In genomic region chr1:53270873-53271272, GRCh38 we compare ENCODE assay signal across 18 cellular contexts. TPM values are rescaled to one million over a fixed set of nuclear protein-coding genes. Genes with fewer than 3 reads are reported as not detected.
DNase-seq lines count a peak whose midpoint lies in the region; ATAC-seq and TF ChIP-seq lines count a peak whose summit lies in the region.
"Had no signal": no experiment of that assay in that cellular context is flagged by ENCODE, and none has a peak within 500 bp of the region (broad histone marks: within the 10 kb centered on the region; RNA-seq: fewer than 3 reads in every experiment).

No MANE protein-coding gene starts in this region.

- no peaks in the 10 kb centered on the region for H4K20me1 ChIP-seq in osteoblast (ENCODE audit: insufficient read depth, low read length)

- no peaks in the 10 kb centered on the region for H3K79me2 ChIP-seq in osteoblast (ENCODE audit: insufficient read depth, low read length)

- H3K9me3 ChIP-seq in HEK293 (ENCODE audit: control insufficient read depth, insufficient read depth, low read depth, low read length) (no peaks in the 10 kb centered on the region), osteoblast (ENCODE audit: low read depth, low read length) (no peaks in the 10 kb centered on the region)
- H3K9me3 ChIP-seq: A549, Caco-2 had no signal

- no peaks in the 10 kb centered on the region for H3K27me3 Mint-ChIP-seq in activated CD4-positive, alpha-beta memory T cell treated with anti-CD3 and anti-CD28 coated beads for 36 hours
- H3K27me3 Mint-ChIP-seq in activated CD4-positive, alpha-beta memory T cell treated with anti-CD3 and anti-CD28 coated beads, Interleukin-2, amount 10 ng/mL, durations not matched to agents 7 days and 5 days = no peaks in the 10 kb centered on the region
- no peaks in the 10 kb centered on the region for H3K27me3 Mint-ChIP-seq in chondrocyte (ENCODE audit: low read depth)
- H3K27me3 Mint-ChIP-seq: CD4-positive, alpha-beta T cell had no signal

- H3K9me3 Mint-ChIP-seq in activated CD4-positive, alpha-beta memory T cell treated with anti-CD3 and anti-CD28 coated beads for 36 hours = no peaks in the 10 kb centered on the region
- H3K9me3 Mint-ChIP-seq in activated CD4-positive, alpha-beta memory T cell treated with anti-CD3 and anti-CD28 coated beads, Interleukin-2, amount 10 ng/mL, durations not matched to agents 7 days and 5 days = no peaks in the 10 kb centered on the region
- no peaks in the 10 kb centered on the region for H3K9me3 Mint-ChIP-seq in chondrocyte (ENCODE audit: low read depth)
- H3K9me3 Mint-ChIP-seq: CD4-positive, alpha-beta T cell; H9 had no signal

- no peak overlapping the region for H3K4me2 ChIP-seq in osteoblast (ENCODE audit: insufficient read depth, low read length)
- H3K4me2 ChIP-seq: A549 had no signal

- H3K36me3 Mint-ChIP-seq in activated CD4-positive, alpha-beta memory T cell treated with anti-CD3 and anti-CD28 coated beads for 36 hours = peaks cover 42% of the 10 kb centered on the region
- peaks cover 49% of the 10 kb centered on the region for H3K36me3 Mint-ChIP-seq in activated CD4-positive, alpha-beta memory T cell treated with anti-CD3 and anti-CD28 coated beads, Interleukin-2, amount 10 ng/mL, durations not matched to agents 7 days and 5 days (ENCODE audit: low read depth)
- peaks cover 4% of the 10 kb centered on the region for H3K36me3 Mint-ChIP-seq in chondrocyte (ENCODE audit: low read depth)

- no peaks in the 10 kb centered on the region for H3K27me3 ChIP-seq in osteoblast (ENCODE audit: insufficient read depth, low read length)

- ATAC-seq in GM21360 (IDR thresholded peaks at IDR 0.05; ENCODE audit: unreplicated experiment) = no peak
- ATAC-seq in GM21723 (IDR thresholded peaks at IDR 0.05; ENCODE audit: unreplicated experiment) = no peak
- ATAC-seq: A549 had no signal

- peak; percentile 3 for DNase-seq in activated CD4-positive, alpha-beta memory T cell treated with anti-CD3 and anti-CD28 coated beads for 36 hours
- DNase-seq in activated CD4-positive, alpha-beta memory T cell treated with anti-CD3 and anti-CD28 coated beads, Interleukin-2, amount 10 ng/mL, durations not matched to agents 7 days and 5 days = no peak
- DNase-seq in chondrocyte (ENCODE audit: low spot score) (peak; percentile 12), osteoblast (ENCODE audit: insufficient read length, low spot score, missing footprints) (peak; percentile 74)
- no peak for DNase-seq in stimulated activated CD4-positive, alpha-beta T cell treated with anti-CD3 and anti-CD28 coated beads, Interleukin-12 subunit alpha, Interleukin-12 subunit beta, amount 100 ng/mL, for 4 hours
- DNase-seq: AML-193; Caco-2; CD4-positive, alpha-beta T cell; DMS79; GDM1; H9 had no signal

- no peak for TF ChIP-seq CTCF in HEK293 (tag by site-specific recombination; IDR thresholded peaks at IDR 0.05)
- no peak for TF ChIP-seq CTCF in chondrocyte (IDR thresholded peaks at IDR 0.05)
- no peak for TF ChIP-seq CTCF in osteoblast (IDR thresholded peaks at IDR 0.05; ENCODE audit: extremely low read depth, low read depth, low read length)

- H3K4me3 Mint-ChIP-seq in activated CD4-positive, alpha-beta memory T cell treated with anti-CD3 and anti-CD28 coated beads for 36 hours = no peak overlapping the region
- H3K4me3 Mint-ChIP-seq in activated CD4-positive, alpha-beta memory T cell treated with anti-CD3 and anti-CD28 coated beads, Interleukin-2, amount 10 ng/mL, durations not matched to agents 7 days and 5 days = no peak overlapping the region
- no peak overlapping the region for H3K4me3 Mint-ChIP-seq in chondrocyte (ENCODE audit: unreplicated experiment)
- H3K4me3 Mint-ChIP-seq: CD4-positive, alpha-beta T cell; H9 had no signal

- POLR2A ChIA-PET in activated CD4-positive, alpha-beta memory T cell treated with anti-CD3 and anti-CD28 coated beads for 36 hours (lab: Charles Lee) = no interaction called here
- POLR2A ChIA-PET in activated CD4-positive, alpha-beta memory T cell treated with anti-CD3 and anti-CD28 coated beads, Interleukin-2, amount 10 ng/mL, durations not matched to agents 7 days and 5 days (lab: Charles Lee) = no interaction called here
- POLR2A ChIA-PET in HEK293 (lab: Yijun Ruan, JAX) = no interaction called here

- CTCF ChIA-PET in activated CD4-positive, alpha-beta memory T cell treated with anti-CD3 and anti-CD28 coated beads for 36 hours (lab: Charles Lee) = interaction anchor here (1.8 kb wide), 1 partner anchor 123 kb away, joined by 10 read pairs; no protein-coding TSS in a partner anchor
- CTCF ChIA-PET in activated CD4-positive, alpha-beta memory T cell treated with anti-CD3 and anti-CD28 coated beads, Interleukin-2, amount 10 ng/mL, durations not matched to agents 7 days and 5 days (lab: Charles Lee) = no interaction called here
- CTCF ChIA-PET in HEK293 (lab: Yijun Ruan, JAX) = interaction anchor here (0.6 kb wide), 1 partner anchor 394 kb away, joined by 4 read pairs; no protein-coding TSS in a partner anchor

- intact Hi-C loops in activated CD4-positive, alpha-beta memory T cell treated with anti-CD3 and anti-CD28 coated beads for 36 hours (cut with micrococcal nuclease) = no loop called here

- H2AFZ ChIP-seq in osteoblast (ENCODE audit: low read length) = no peak overlapping the region

- H3K4me1 ChIP-seq in HEK293 (ENCODE audit: control insufficient read depth, insufficient read depth, low read length) (no peaks in the 10 kb centered on the region), osteoblast (ENCODE audit: insufficient read depth, low read length) (no peaks in the 10 kb centered on the region)
- H3K4me1 ChIP-seq: A549, Caco-2 had no signal

- H3K27ac ChIP-seq in HEK293 (ENCODE audit: extremely low read depth, low read depth, low read length) = no peak overlapping the region
- no peak overlapping the region for H3K27ac ChIP-seq in osteoblast (ENCODE audit: low read depth, low read length)
- H3K27ac ChIP-seq: 22Rv1, A549, C4-2B, HL-60 had no signal

- H3K27ac Mint-ChIP-seq in activated CD4-positive, alpha-beta memory T cell treated with anti-CD3 and anti-CD28 coated beads for 36 hours = no peak overlapping the region
- H3K27ac Mint-ChIP-seq in activated CD4-positive, alpha-beta memory T cell treated with anti-CD3 and anti-CD28 coated beads, Interleukin-2, amount 10 ng/mL, durations not matched to agents 7 days and 5 days = no peak overlapping the region
- H3K27ac Mint-ChIP-seq in chondrocyte (ENCODE audit: unreplicated experiment) = no peak overlapping the region
- H3K27ac Mint-ChIP-seq: CD4-positive, alpha-beta T cell; H9 had no signal

- H3K36me3 ChIP-seq in HEK293 (ENCODE audit: control insufficient read depth in 2 of 2, insufficient read depth in 1 of 2, low read length in 2 of 2) (peaks cover 0 to 34% of the 10 kb centered on the region in 2 experiments; a peak in 1 of 3 replicates), osteoblast (ENCODE audit: insufficient read depth, low read length) (no peaks in the 10 kb centered on the region)

- H3K4me1 Mint-ChIP-seq in activated CD4-positive, alpha-beta memory T cell treated with anti-CD3 and anti-CD28 coated beads for 36 hours (ENCODE audit: low read depth) = no peaks in the 10 kb centered on the region
- no peaks in the 10 kb centered on the region for H3K4me1 Mint-ChIP-seq in activated CD4-positive, alpha-beta memory T cell treated with anti-CD3 and anti-CD28 coated beads, Interleukin-2, amount 10 ng/mL, durations not matched to agents 7 days and 5 days
- no peaks in the 10 kb centered on the region for H3K4me1 Mint-ChIP-seq in chondrocyte (ENCODE audit: low read depth)
- H3K4me1 Mint-ChIP-seq: H9 had no signal

- H3K4me3 ChIP-seq in HEK293 (ENCODE audit: low read depth, low read length) (no peak overlapping the region), osteoblast (ENCODE audit: insufficient read depth, low read length) (no peak overlapping the region)
- H3K4me3 ChIP-seq: A549 had no signal

TF ChIP-seq in HEK293, 187 proteins besides CTCF, POLR2A, EP300 and RAD21:
- TF ChIP-seq ZNF169 (tag by site-specific recombination; IDR thresholded peaks at IDR 0.05) (no peak), SETDB1 (IDR thresholded peaks at IDR 0.05; ENCODE audit: insufficient read length, low read length) (peak; percentile 28), TRIM28 (IDR thresholded peaks at IDR 0.05; ENCODE audit: borderline replicate concordance, low read length) (peak; percentile 29; the same call in 1 of the 2 replicates), PRDM6 (tag by site-specific recombination; IDR thresholded peaks at IDR 0.05) (no peak)
TF ChIP-seq in HEK293: peak in this region for 2.

RNA-seq across cellular contexts. Expression of gene MAGOH, which starts 32.6 kb away (rescaled TPM):
- total RNA-seq in activated CD4-positive, alpha-beta memory T cell treated with anti-CD3 and anti-CD28 coated beads for 36 hours = 10 to 100 TPM; 85.7 to 89.5 TPM
- total RNA-seq in activated CD4-positive, alpha-beta memory T cell treated with anti-CD3 and anti-CD28 coated beads, Interleukin-2, amount 10 ng/mL, durations not matched to agents 7 days and 5 days = 10 to 100 TPM; 65.3 to 65.9 TPM
- 27.2 to 32.6 TPM (median 29.0 TPM) in 3 replicates for total RNA-seq in chondrocyte
- total RNA-seq in osteoblast = 15.6 and 22.8 TPM in 2 replicates

RNA-seq across cellular contexts. Expression of gene CZIB, which starts 50.4 kb away (rescaled TPM):
- 10 to 100 TPM; 34.0 to 37.4 TPM for total RNA-seq in activated CD4-positive, alpha-beta memory T cell treated with anti-CD3 and anti-CD28 coated beads for 36 hours
- 10 to 100 TPM; 38.2 to 41.3 TPM for total RNA-seq in activated CD4-positive, alpha-beta memory T cell treated with anti-CD3 and anti-CD28 coated beads, Interleukin-2, amount 10 ng/mL, durations not matched to agents 7 days and 5 days
- total RNA-seq in chondrocyte = 39.7 to 49.3 TPM (median 41.6 TPM) in 3 replicates
- 63.7 and 65.4 TPM in 2 replicates for total RNA-seq in osteoblast

RNA-seq across cellular contexts. Expression of gene LRP8, which starts 57.0 kb away (rescaled TPM):
- total RNA-seq in activated CD4-positive, alpha-beta memory T cell treated with anti-CD3 and anti-CD28 coated beads for 36 hours = 10 to 100 TPM; 38.6 to 38.8 TPM
- 10 to 100 TPM; 51.5 to 52.7 TPM for total RNA-seq in activated CD4-positive, alpha-beta memory T cell treated with anti-CD3 and anti-CD28 coated beads, Interleukin-2, amount 10 ng/mL, durations not matched to agents 7 days and 5 days
- total RNA-seq in chondrocyte (7.1 to 14.5 TPM (median 8.3 TPM) in 3 replicates), osteoblast (8.3 and 11.2 TPM in 2 replicates)

Comparison
In these comparisons a context has a peak if more than half of its experiments do, and no peak if none do; other contexts are left out.
1. DNase-seq: peak in activated CD4-positive, alpha-beta memory T cell treated with anti-CD3 and anti-CD28 coated beads for 36 hours (single experiment), chondrocyte (single experiment) and osteoblast (single experiment); none in activated CD4-positive, alpha-beta memory T cell treated with anti-CD3 and anti-CD28 coated beads, Interleukin-2, amount 10 ng/mL, durations not matched to agents 7 days and 5 days (single experiment) and stimulated activated CD4-positive, alpha-beta T cell treated with anti-CD3 and anti-CD28 coated beads, Interleukin-12 subunit alpha, Interleukin-12 subunit beta, amount 100 ng/mL, for 4 hours (single experiment).